Comparison of ENCODE assay signal across 8 cellular contexts in the genomic region with DNA sequence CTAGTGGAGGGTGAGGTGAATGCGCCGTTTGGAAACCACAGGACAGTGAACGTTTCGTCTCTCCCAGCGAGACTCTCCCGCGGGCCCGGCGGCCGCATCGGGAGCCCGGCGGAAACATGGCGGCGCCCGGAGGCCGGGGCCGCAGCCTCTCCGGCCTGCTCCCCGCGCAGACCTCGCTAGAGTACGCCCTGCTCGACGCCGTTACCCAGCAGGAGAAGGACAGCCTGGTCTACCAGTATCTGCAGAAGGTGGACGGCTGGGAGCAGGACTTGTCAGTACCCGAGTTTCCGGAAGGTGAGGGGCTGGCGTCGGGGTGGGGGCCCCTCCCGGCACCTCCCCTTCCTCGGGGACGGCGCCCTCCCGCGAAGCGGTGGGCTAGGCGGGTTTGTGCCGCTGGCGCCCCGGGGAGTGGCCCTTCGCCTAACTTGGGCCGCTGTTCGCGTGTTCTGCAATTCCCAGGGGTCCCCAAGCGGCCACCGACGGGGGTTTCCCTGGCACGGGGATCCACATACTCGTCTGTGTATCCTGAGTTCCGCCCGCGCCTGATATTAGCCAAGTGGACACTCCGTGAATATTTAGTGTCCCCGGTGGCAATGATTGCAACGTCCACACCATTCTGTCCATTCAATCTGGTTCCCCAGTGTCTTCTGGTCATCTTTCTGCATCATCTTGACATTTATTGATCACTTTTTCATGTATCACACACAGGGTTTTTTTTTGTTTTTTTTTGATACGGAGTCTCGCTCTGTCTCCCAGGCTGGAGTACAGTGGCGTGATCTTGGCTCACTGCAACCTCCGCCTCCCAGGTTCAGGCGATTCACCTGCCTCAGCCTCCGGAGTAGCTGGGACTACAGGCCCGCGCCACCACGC. TPM values are rescaled to one million over a fixed set of nuclear protein-coding genes. Genes with fewer than 3 reads are reported as not detected.
DNase-seq lines count a peak whose midpoint lies in the region; ATAC-seq and TF ChIP-seq lines count a peak whose summit lies in the region.

No MANE protein-coding gene starts in this region.

- H4K20me1 ChIP-seq in SU-DHL-6 (ENCODE audit: low read depth, low read length) = no peaks in the 10 kb centered on the region

- no peak for TF ChIP-seq CTCF in SU-DHL-6 (IDR thresholded peaks at IDR 0.05; ENCODE audit: insufficient read depth, low read length, poor library complexity, severe bottlenecking)

- H3K27ac ChIP-seq in SU-DHL-6 (ENCODE audit: low read depth, low read length) = peak overlapping the region; percentile 87
- H3K27ac ChIP-seq in angular gyrus (ENCODE audit: low read depth, low read length) = peak overlapping the region; percentile 87

- H3K9ac ChIP-seq in SU-DHL-6 (ENCODE audit: low read length) = peak overlapping the region; percentile 92

- no peaks in the 10 kb centered on the region for H3K9me3 ChIP-seq in SU-DHL-6 (ENCODE audit: insufficient read depth, low read length)

- H3K4me3 ChIP-seq in SU-DHL-6 (ENCODE audit: insufficient read depth, low read length, poor library complexity, severe bottlenecking) = peak overlapping the region; percentile 86

- intact Hi-C loops in left ventricle myocardium superior (cut with micrococcal nuclease) = no loop called here
- intact Hi-C loops in posterior vena cava (cut with DNase I) = no loop called here

- peak overlapping the region; percentile 79 for H3K4me2 ChIP-seq in SU-DHL-6 (ENCODE audit: low read depth, low read length, poor library complexity, severe bottlenecking)

- peak; percentile 18 for DNase-seq in COR-L47 (lab: John Stamatoyannopoulos, UW)
- peak; percentile 75 for DNase-seq in left ventricle myocardium superior
- peak; percentile 89 for DNase-seq in posterior vena cava (ENCODE audit: low spot score)
- no peak for DNase-seq in NCI-H2196 (lab: John Stamatoyannopoulos, UW; ENCODE audit: unreplicated experiment)

- ATAC-seq in GM19351 (IDR thresholded peaks at IDR 0.05; ENCODE audit: unreplicated experiment) (peak; percentile 29), HG03442 (IDR thresholded peaks at IDR 0.05; ENCODE audit: unreplicated experiment) (peak; percentile 33), left ventricle myocardium superior (peak; percentile 63)

- H3K79me2 ChIP-seq in SU-DHL-6 (ENCODE audit: insufficient read depth, low read length) = peaks cover 51% of the 10 kb centered on the region

- peak overlapping the region; percentile 100 for H2AFZ ChIP-seq in SU-DHL-6 (ENCODE audit: low read depth, low read length, severe bottlenecking)

- H3F3A ChIP-seq in SU-DHL-6 (ENCODE audit: insufficient read depth) = peaks cover 36% of the 10 kb centered on the region

- H3K36me3 ChIP-seq in SU-DHL-6 (ENCODE audit: low read length) = peaks cover 21% of the 10 kb centered on the region; the same call in 1 of the 2 replicates

- H3K9me2 ChIP-seq in SU-DHL-6 (replicated peaks; ENCODE audit: insufficient read depth, low read length) = no peaks in the 10 kb centered on the region

- H3K27me3 ChIP-seq in SU-DHL-6 (ENCODE audit: low read length) = no peaks in the 10 kb centered on the region

RNA-seq across cellular contexts. Expression of gene NHLRC2, which starts 0.5 kb away (rescaled TPM):
- total RNA-seq in left ventricle myocardium superior (76.9 TPM), posterior vena cava (10 to 100 TPM; 30.9 to 37.5 TPM)

RNA-seq across cellular contexts. Expression of gene DCLRE1A, which starts 1.1 kb away (rescaled TPM):
- total RNA-seq in left ventricle myocardium superior = 6.3 TPM
- total RNA-seq in posterior vena cava = 1 to 10 TPM; 5.0 to 5.5 TPM
